In genomic region chr17:50346313-50347086, GRCh38 we compare ENCODE assay signal across 8 cellular contexts. TPM values are rescaled to one million over a fixed set of nuclear protein-coding genes. Genes with fewer than 3 reads are reported as not detected.
DNase-seq lines count a peak whose midpoint lies in the region; ATAC-seq and TF ChIP-seq lines count a peak whose summit lies in the region.

No MANE protein-coding gene starts in this region.

- H4K20me1 ChIP-seq in smooth muscle cell (ENCODE audit: low read depth), result peaks cover 39% of the 10 kb centered on the region

- H3K9me3 ChIP-seq in adipocyte (ENCODE audit: control insufficient read depth, low read length) (no peaks in the 10 kb centered on the region), iPS-18a (ENCODE audit: control insufficient read depth, low read depth, low read length) (no peaks in the 10 kb centered on the region), smooth muscle cell (replicated peaks; ENCODE audit: low read depth) (no peaks in the 10 kb centered on the region)

- no peaks in the 10 kb centered on the region for H3F3A ChIP-seq in smooth muscle cell (ENCODE audit: low read depth)

- H3K27me3 ChIP-seq in adipocyte (replicated peaks; ENCODE audit: control insufficient read depth, insufficient read depth, low read length), result no peaks in the 10 kb centered on the region
- H3K27me3 ChIP-seq in iPS-18a (ENCODE audit: control insufficient read depth, insufficient read depth, low read length), result peaks cover 14% of the 10 kb centered on the region
- no peaks in the 10 kb centered on the region for H3K27me3 ChIP-seq in smooth muscle cell (ENCODE audit: low read depth)

- peaks cover 34% of the 10 kb centered on the region for H3K79me2 ChIP-seq in smooth muscle cell (ENCODE audit: low read depth)

- peak; percentile 59 for ATAC-seq in HG02678 (IDR thresholded peaks at IDR 0.05; ENCODE audit: unreplicated experiment)

- H3K27ac ChIP-seq in iPS-18a (ENCODE audit: low read length) (no peak overlapping the region), smooth muscle cell (ENCODE audit: low read depth) (no peak overlapping the region)

- DNase-seq in NCI-H82 (lab: John Stamatoyannopoulos, UW) (peak; percentile 66), NCI-H82 treated with DMSO at 0.1 percent for 48 hours (lab: John Stamatoyannopoulos, UW; ENCODE audit: unreplicated experiment) (no peak), OCI-M1 (lab: John Stamatoyannopoulos, UW) (peak; percentile 44), adipocyte (ENCODE audit: low read depth) (peak; percentile 63), smooth muscle cell (lab: John Stamatoyannopoulos, UW; ENCODE audit: unreplicated experiment) (peak; percentile 32), cortex of kidney (lab: John Stamatoyannopoulos, UW) (no peak)

- H3K9ac ChIP-seq in adipocyte (ENCODE audit: low read length), result peak overlapping the region; percentile 92
- peak overlapping the region; percentile 74 for H3K9ac ChIP-seq in iPS-18a (ENCODE audit: low read length)
- H3K9ac ChIP-seq in smooth muscle cell (ENCODE audit: low read depth), result peak overlapping the region; percentile 79

- no peak overlapping the region for H2AFZ ChIP-seq in smooth muscle cell (ENCODE audit: low read depth)

- 6% methylated on average over 22 of the region's 55 CpGs for WGBS in smooth muscle cell (ENCODE audit: low lambda C conversion rate)

- H3K4me2 ChIP-seq in smooth muscle cell, result peak overlapping the region; percentile 98

- H3K4me1 ChIP-seq in adipocyte (ENCODE audit: control insufficient read depth, insufficient read depth, low read length) (peaks cover 17% of the 10 kb centered on the region), iPS-18a (ENCODE audit: control insufficient read depth, low read depth, low read length) (peaks cover 16% of the 10 kb centered on the region), smooth muscle cell (ENCODE audit: low read depth) (peaks cover 16% of the 10 kb centered on the region)

- TF ChIP-seq CTCF in smooth muscle cell (IDR thresholded peaks at IDR 0.05; ENCODE audit: borderline replicate concordance, insufficient read depth, poor library complexity, severe bottlenecking), result no peak

- H3K4me3 ChIP-seq in adipocyte (ENCODE audit: low read length) (peak overlapping the region; percentile 95), iPS-18a (ENCODE audit: low read length) (peak overlapping the region; percentile 75), smooth muscle cell (peak overlapping the region; percentile 91)

- no peaks in the 10 kb centered on the region for H3K36me3 ChIP-seq in adipocyte (ENCODE audit: control insufficient read depth, insufficient read depth, low read length, severe bottlenecking)
- H3K36me3 ChIP-seq in iPS-18a (ENCODE audit: control insufficient read depth, low read depth, low read length), result no peaks in the 10 kb centered on the region
- no peaks in the 10 kb centered on the region for H3K36me3 ChIP-seq in smooth muscle cell (ENCODE audit: low read depth)

RNA-seq across cellular contexts. Expression of gene XYLT2, which starts 0.6 kb away (rescaled TPM):
- total RNA-seq in smooth muscle cell, result 33.2 and 34.3 TPM in 2 replicates
- polyA plus RNA-seq in smooth muscle cell, result 32.3 and 41.4 TPM in 2 replicates

RNA-seq across cellular contexts. Expression of gene MRPL27, which starts 26.5 kb away (rescaled TPM):
- total RNA-seq in smooth muscle cell, result 62.8 and 69.8 TPM in 2 replicates
- 130 and 138 TPM in 2 replicates for polyA plus RNA-seq in smooth muscle cell

RNA-seq across cellular contexts. Expression of gene EME1, which starts 26.5 kb away (rescaled TPM):
- 4.6 and 8.2 TPM in 2 replicates for total RNA-seq in smooth muscle cell
- polyA plus RNA-seq in smooth muscle cell, result 9.6 and 12.9 TPM in 2 replicates

RNA-seq across cellular contexts. Expression of gene LRRC59, which starts 50.8 kb away (rescaled TPM):
- total RNA-seq in smooth muscle cell, result 160 and 164 TPM in 2 replicates
- 139 and 161 TPM in 2 replicates for polyA plus RNA-seq in smooth muscle cell

Comparison
In these comparisons a context has a peak if more than half of its experiments do, and no peak if none do; other contexts are left out.
1. DNase-seq: peak in NCI-H82 (single experiment), OCI-M1 (single experiment), adipocyte (single experiment) and smooth muscle cell (single experiment); none in NCI-H82 treated with DMSO at 0.1 percent for 48 hours (single experiment) and cortex of kidney (single experiment).
2. Peak in every context shown above with its lines, with median percentiles within 50 percentile points of each other: H3K4me3 ChIP-seq and H3K9ac ChIP-seq.